In the genomic region with DNA sequence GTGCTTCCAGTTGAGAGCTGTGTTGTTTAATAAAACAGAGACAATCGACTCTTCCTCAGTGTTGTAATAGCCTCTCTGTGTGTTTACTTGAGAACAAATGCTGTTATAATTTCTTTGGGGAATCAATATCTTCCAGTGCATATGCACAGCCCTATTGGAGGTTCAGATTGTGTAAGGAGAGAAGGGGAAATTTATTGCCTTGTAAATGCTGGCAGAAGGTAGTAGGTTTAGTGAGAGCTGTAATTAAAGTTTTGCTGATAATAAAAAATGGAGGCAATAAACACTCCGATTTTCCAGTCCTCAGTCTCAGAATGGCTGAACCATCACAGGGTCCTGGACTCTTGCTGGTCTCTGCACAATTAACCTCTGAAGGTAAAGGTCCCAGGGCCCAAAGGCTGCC, we compare ENCODE assay signal across 22 cellular contexts.
"Had no signal": no experiment of that assay in that cellular context is flagged by ENCODE, and none has a peak within 500 bp of the region (broad histone marks: within the 10 kb centered on the region; RNA-seq: fewer than 3 reads in every experiment).

No MANE protein-coding gene starts in this region.

- H3K4me3 ChIP-seq: hepatocyte, left lung, ovary, prostate gland, spleen, upper lobe of left lung had no signal

- H3K4me2 ChIP-seq: hepatocyte had no signal

- H3K36me3 ChIP-seq: left lung, ovary, prostate gland, spleen, upper lobe of left lung had no signal

- H3K4me3 Mint-ChIP-seq: activated CD8-positive, alpha-beta T cell treated with anti-CD3 and anti-CD28 coated beads, Interleukin-2, amount 10 ng/mL, durations not matched to agents 7 days and 5 days; activated T-helper 1 cell treated with anti-CD3 and anti-CD28 coated beads, Interleukin-12 subunit alpha, Interleukin-12 subunit beta, Interleukin-2, Interleukin-4 antibody, amounts not matched to agents 30 ng/mL and 10 ng/mL and 1 ng/mL, durations not matched to agents 14 hours and 24 hours and 36 hours; central memory CD8-positive, alpha-beta T cell; immature natural killer cell; natural killer cell treated with Interleukin-12 subunit alpha and Interleukin-12 subunit beta and Interleukin-15 and Interleukin-18, amount 100 ng/mL, for 72 hours had no signal

- H3K9me3 ChIP-seq: ovary, prostate gland, upper lobe of left lung had no signal

- H3K27me3 ChIP-seq: hepatocyte, left lung, ovary, upper lobe of left lung had no signal

- DNase-seq: activated CD4-positive, alpha-beta T cell treated with anti-CD3 and anti-CD28 coated beads for 1 hour; activated CD4-positive, alpha-beta T cell treated with anti-CD3 and anti-CD28 coated beads, Interleukin-2, amount 50 U/mL, for 1 hour; activated CD8-positive, alpha-beta T cell treated with anti-CD3 and anti-CD28 coated beads, Interleukin-2, amount 10 ng/mL, durations not matched to agents 7 days and 5 days; activated gamma-delta T cell treated with Interleukin-2 at 50 U/mL for 16 hours; effector memory CD4-positive, alpha-beta T cell; foreskin melanocyte; immature natural killer cell; kidney glomerular epithelial cell; left lung; midbrain; ovary; spleen; stimulated activated CD4-positive, alpha-beta T cell treated with anti-CD3 and anti-CD28 coated beads, Interleukin-4, amount 100 ng/mL, for 1 hour; stimulated activated naive CD4-positive, alpha-beta T cell treated with Interleukin-2 at 50 U/mL for 16 hours; upper lobe of left lung had no signal

- H3K9me3 Mint-ChIP-seq: activated T-helper 1 cell treated with anti-CD3 and anti-CD28 coated beads, Interleukin-12 subunit alpha, Interleukin-12 subunit beta, Interleukin-2, Interleukin-4 antibody, amounts not matched to agents 30 ng/mL and 10 ng/mL and 1 ng/mL, durations not matched to agents 14 hours and 24 hours and 36 hours; central memory CD8-positive, alpha-beta T cell; immature natural killer cell; natural killer cell treated with Interleukin-12 subunit alpha and Interleukin-12 subunit beta and Interleukin-15 and Interleukin-18, amount 100 ng/mL, for 72 hours had no signal

- ATAC-seq: activated CD8-positive, alpha-beta T cell treated with anti-CD3 and anti-CD28 coated beads, Interleukin-2, amount 10 ng/mL, durations not matched to agents 7 days and 5 days; activated naive CD4-positive, alpha-beta T cell treated with anti-CD3 and anti-CD28 coated beads, Interleukin-2, amount 50 U/mL, for 72 hours; esophagus mucosa; left lung; natural killer cell treated with Interleukin-12 subunit alpha and Interleukin-12 subunit beta and Interleukin-15 and Interleukin-18, amount 100 ng/mL, for 72 hours had no signal

- H3K79me2 ChIP-seq: hepatocyte had no signal

- H3K27ac ChIP-seq: hepatocyte, left lung, ovary, prostate gland, spleen, upper lobe of left lung had no signal

- H3K4me1 ChIP-seq: left lung, spleen, upper lobe of left lung had no signal

- H2AFZ ChIP-seq: hepatocyte had no signal

- H3K4me1 Mint-ChIP-seq: central memory CD8-positive, alpha-beta T cell; immature natural killer cell had no signal

- H3K36me3 Mint-ChIP-seq: immature natural killer cell had no signal

- H3K27ac Mint-ChIP-seq: activated CD8-positive, alpha-beta T cell treated with anti-CD3 and anti-CD28 coated beads, Interleukin-2, amount 10 ng/mL, durations not matched to agents 7 days and 5 days; activated naive CD4-positive, alpha-beta T cell treated with anti-CD3 and anti-CD28 coated beads, Interleukin-2, amount 50 U/mL, for 72 hours; activated T-helper 1 cell treated with anti-CD3 and anti-CD28 coated beads, Interleukin-12 subunit alpha, Interleukin-12 subunit beta, Interleukin-2, Interleukin-4 antibody, amounts not matched to agents 30 ng/mL and 10 ng/mL and 1 ng/mL, durations not matched to agents 14 hours and 24 hours and 36 hours; immature natural killer cell; natural killer cell treated with Interleukin-12 subunit alpha and Interleukin-12 subunit beta and Interleukin-15 and Interleukin-18, amount 100 ng/mL, for 72 hours had no signal
